ENCODE assay signal across 8 cellular contexts in the genomic region with DNA sequence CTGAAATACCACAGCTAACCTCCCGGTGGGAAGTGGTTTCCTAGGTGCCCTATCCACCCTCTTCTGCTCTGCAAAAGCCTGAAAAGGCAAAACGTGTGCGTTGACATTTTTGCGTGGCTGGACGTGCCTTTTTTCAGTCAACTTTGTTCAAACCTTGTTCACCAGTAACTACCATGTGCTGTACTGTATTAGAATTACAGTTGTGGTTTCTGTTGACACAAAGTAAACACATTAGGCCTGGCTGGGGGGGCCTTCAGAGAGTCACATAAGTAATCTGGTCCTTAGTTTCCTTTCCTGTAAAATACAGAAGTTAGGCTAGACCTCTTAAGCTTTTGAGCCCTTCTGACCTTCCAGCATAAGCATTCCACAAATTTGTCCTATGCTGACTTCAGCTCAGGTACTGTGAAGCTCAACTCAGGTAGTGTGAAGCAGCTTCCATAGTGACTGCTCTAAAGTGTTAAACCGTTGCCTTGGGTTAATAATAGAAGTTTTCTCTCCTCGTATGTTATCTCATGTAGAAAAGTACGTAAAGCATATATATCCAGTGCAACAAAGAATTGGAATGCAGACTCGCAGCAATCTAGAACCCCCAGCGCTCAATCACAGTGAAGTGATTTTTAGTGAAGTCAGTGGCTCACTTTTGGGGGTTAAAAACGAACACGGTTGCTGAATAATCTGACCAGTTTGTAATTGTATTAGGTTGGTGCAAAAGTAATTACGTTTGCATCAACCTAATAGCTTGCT. TPM values are rescaled to one million over a fixed set of nuclear protein-coding genes. Genes with fewer than 3 reads are reported as not detected.
DNase-seq lines count a peak whose midpoint lies in the region; ATAC-seq lines count a peak whose summit lies in the region.

No MANE protein-coding gene starts in this region.

- H3K36me3 Mint-ChIP-seq in activated naive CD4-positive, alpha-beta T cell treated with anti-CD3 and anti-CD28 coated beads, Interleukin-2, amount 10 ng/mL, durations not matched to agents 7 days and 5 days: peaks cover 64% of the 10 kb centered on the region
- H3K36me3 Mint-ChIP-seq in activated CD8-positive, alpha-beta T cell treated with anti-CD3 and anti-CD28 coated beads, Interleukin-2, amount 10 ng/mL, durations not matched to agents 7 days and 5 days (ENCODE audit: low read depth): peaks cover 76% of the 10 kb centered on the region
- H3K36me3 Mint-ChIP-seq in immature natural killer cell: peaks cover 4 to 34% (median 19%) of the 10 kb centered on the region in 3 donors

- H3K4me1 Mint-ChIP-seq in activated naive CD4-positive, alpha-beta T cell treated with anti-CD3 and anti-CD28 coated beads, Interleukin-2, amount 10 ng/mL, durations not matched to agents 7 days and 5 days: peaks cover 62% of the 10 kb centered on the region
- peaks cover 63% of the 10 kb centered on the region for H3K4me1 Mint-ChIP-seq in activated CD8-positive, alpha-beta T cell treated with anti-CD3 and anti-CD28 coated beads, Interleukin-2, amount 10 ng/mL, durations not matched to agents 7 days and 5 days (ENCODE audit: low read depth)
- H3K4me1 Mint-ChIP-seq in immature natural killer cell: peaks cover 78 to 81% of the 10 kb centered on the region in 2 donors

- H3K4me3 Mint-ChIP-seq in activated naive CD4-positive, alpha-beta T cell treated with anti-CD3 and anti-CD28 coated beads, Interleukin-2, amount 10 ng/mL, durations not matched to agents 7 days and 5 days: peak overlapping the region; percentile 84
- H3K4me3 Mint-ChIP-seq in activated CD8-positive, alpha-beta T cell treated with anti-CD3 and anti-CD28 coated beads, Interleukin-2, amount 10 ng/mL, durations not matched to agents 7 days and 5 days: peak overlapping the region; percentile 87
- peak overlapping the region; percentile 94 to 99 (median 94) for H3K4me3 Mint-ChIP-seq in immature natural killer cell

- POLR2A ChIA-PET in activated CD8-positive, alpha-beta T cell treated with anti-CD3 and anti-CD28 coated beads, Interleukin-2, amount 10 ng/mL, durations not matched to agents 7 days and 5 days (lab: Charles Lee): interaction anchor here (1.1 to 1.3 kb wide), 3 partner anchors 10 to 37 kb away, joined by 3 to 7 read pairs (median 3); partner anchors contain the start of gene GAS2L1

- CTCF ChIA-PET in activated naive CD4-positive, alpha-beta T cell treated with anti-CD3 and anti-CD28 coated beads, Interleukin-2, amount 10 ng/mL, durations not matched to agents 7 days and 5 days (lab: Charles Lee): interaction anchor here (2.0 kb wide), 1 partner anchor 24 kb away, joined by 7 read pairs; no protein-coding TSS in a partner anchor
- CTCF ChIA-PET in activated CD8-positive, alpha-beta T cell treated with anti-CD3 and anti-CD28 coated beads, Interleukin-2, amount 10 ng/mL, durations not matched to agents 7 days and 5 days (lab: Charles Lee): interaction anchor here (0.7 to 1.0 kb wide), 2 partner anchors 24 to 37 kb away, joined by 3 read pairs; partner anchors contain the start of gene GAS2L1

- H3K9me3 Mint-ChIP-seq in activated naive CD4-positive, alpha-beta T cell treated with anti-CD3 and anti-CD28 coated beads, Interleukin-2, amount 10 ng/mL, durations not matched to agents 7 days and 5 days: no peaks in the 10 kb centered on the region
- no peaks in the 10 kb centered on the region for H3K9me3 Mint-ChIP-seq in activated CD8-positive, alpha-beta T cell treated with anti-CD3 and anti-CD28 coated beads, Interleukin-2, amount 10 ng/mL, durations not matched to agents 7 days and 5 days (ENCODE audit: insufficient read depth)
- H3K9me3 Mint-ChIP-seq in immature natural killer cell: no peaks in the 10 kb centered on the region

- H3K27me3 Mint-ChIP-seq in activated naive CD4-positive, alpha-beta T cell treated with anti-CD3 and anti-CD28 coated beads, Interleukin-2, amount 10 ng/mL, durations not matched to agents 7 days and 5 days: peaks cover 5% of the 10 kb centered on the region
- H3K27me3 Mint-ChIP-seq in activated CD8-positive, alpha-beta T cell treated with anti-CD3 and anti-CD28 coated beads, Interleukin-2, amount 10 ng/mL, durations not matched to agents 7 days and 5 days (ENCODE audit: low read depth): no peaks in the 10 kb centered on the region
- peaks cover 9% of the 10 kb centered on the region in 3 donors for H3K27me3 Mint-ChIP-seq in immature natural killer cell (ENCODE audit: low read depth in 3 of 3)

- H3K27ac Mint-ChIP-seq in activated naive CD4-positive, alpha-beta T cell treated with anti-CD3 and anti-CD28 coated beads, Interleukin-2, amount 10 ng/mL, durations not matched to agents 7 days and 5 days: peak overlapping the region; percentile 96
- peak overlapping the region; percentile 100 for H3K27ac Mint-ChIP-seq in activated CD8-positive, alpha-beta T cell treated with anti-CD3 and anti-CD28 coated beads, Interleukin-2, amount 10 ng/mL, durations not matched to agents 7 days and 5 days
- H3K27ac Mint-ChIP-seq in immature natural killer cell: peak overlapping the region; percentile 92 to 99 (median 95)

- peak; percentile 35 for DNase-seq in activated naive CD4-positive, alpha-beta T cell treated with anti-CD3 and anti-CD28 coated beads, Interleukin-2, amount 10 ng/mL, durations not matched to agents 7 days and 5 days
- DNase-seq in activated naive CD4-positive, alpha-beta T cell treated with Interleukin-2 at 50 U/mL for 16 hours: no peak
- DNase-seq in activated CD8-positive, alpha-beta T cell treated with anti-CD3 and anti-CD28 coated beads, Interleukin-2, amount 10 ng/mL, durations not matched to agents 7 days and 5 days: peak; percentile 44
- DNase-seq in immature natural killer cell: peak in 1 of 3 donors; percentile 13
- peak; percentile 17 for DNase-seq in stimulated activated naive CD8-positive, alpha-beta T cell treated with anti-CD3 and anti-CD28 coated beads, Interleukin-15, Interleukin-2, amounts not matched to agents 100 U/mL and 50 U/mL, for 24 hours
- no peak for DNase-seq in putamen (ENCODE audit: low spot score)
- DNase-seq in SK-N-DZ (ENCODE audit: low spot score): no peak
- DNase-seq in NK-92 (lab: John Stamatoyannopoulos, UW; ENCODE audit: unreplicated experiment): no peak

- no peak for ATAC-seq in activated CD8-positive, alpha-beta T cell treated with anti-CD3 and anti-CD28 coated beads, Interleukin-2, amount 10 ng/mL, durations not matched to agents 7 days and 5 days
- ATAC-seq in stimulated activated naive CD8-positive, alpha-beta T cell treated with anti-CD3 and anti-CD28 coated beads, Interleukin-15, Interleukin-2, amounts not matched to agents 100 U/mL and 50 U/mL, for 24 hours: no peak

RNA-seq across cellular contexts. Expression of gene EWSR1, which starts 1.8 kb away (rescaled TPM):
- total RNA-seq in activated CD8-positive, alpha-beta T cell treated with anti-CD3 and anti-CD28 coated beads, Interleukin-2, amount 10 ng/mL, durations not matched to agents 7 days and 5 days: 100 to 1,000 TPM; 323 to 326 TPM
- polyA plus RNA-seq in immature natural killer cell: 100 to 1,000 TPM; 135 to 218 (median 214) TPM
- polyA plus RNA-seq in SK-N-DZ (2014; cell fraction: cytosol; rRNA removed): 186 and 209 TPM in 2 replicates
- polyA plus RNA-seq in SK-N-DZ (2014; cell fraction: nucleus; rRNA removed): 411 and 553 TPM in 2 replicates

RNA-seq across cellular contexts. Expression of gene RHBDD3, which starts 2.1 kb away (rescaled TPM):
- total RNA-seq in activated CD8-positive, alpha-beta T cell treated with anti-CD3 and anti-CD28 coated beads, Interleukin-2, amount 10 ng/mL, durations not matched to agents 7 days and 5 days: 10 to 100 TPM; 30.0 to 34.7 TPM
- polyA plus RNA-seq in immature natural killer cell: 10 to 100 TPM in 1 of 3 donors, 1 to 10 TPM in 2; 4.5 to 11.7 (median 5.4) TPM
- 92.4 and 120 TPM in 2 replicates for polyA plus RNA-seq in SK-N-DZ (2014; cell fraction: cytosol; rRNA removed)
- polyA plus RNA-seq in SK-N-DZ (2014; cell fraction: nucleus; rRNA removed): 74.4 and 98.6 TPM in 2 replicates

RNA-seq across cellular contexts. Expression of gene GAS2L1, which starts 36.5 kb away (rescaled TPM):
- total RNA-seq in activated CD8-positive, alpha-beta T cell treated with anti-CD3 and anti-CD28 coated beads, Interleukin-2, amount 10 ng/mL, durations not matched to agents 7 days and 5 days: 10 to 100 TPM; 10.9 to 11.4 TPM
- polyA plus RNA-seq in immature natural killer cell: 1 to 10 TPM in 1 of 3 donors, under 1 TPM in 1, not detected in 1; 0.26 to 1.2 TPM
- polyA plus RNA-seq in SK-N-DZ (2014; cell fraction: cytosol; rRNA removed): 4.5 and 4.6 TPM in 2 replicates
- polyA plus RNA-seq in SK-N-DZ (2014; cell fraction: nucleus; rRNA removed): 7.8 and 10.7 TPM in 2 replicates

RNA-seq across cellular contexts. Expression of gene RASL10A, which starts 45.6 kb away (rescaled TPM):
- 1 to 10 TPM; 1.4 to 1.6 TPM for total RNA-seq in activated CD8-positive, alpha-beta T cell treated with anti-CD3 and anti-CD28 coated beads, Interleukin-2, amount 10 ng/mL, durations not matched to agents 7 days and 5 days
- polyA plus RNA-seq in immature natural killer cell: not detected
- 1.0 TPM in 1 of 2 replicates, not detected in the other for polyA plus RNA-seq in SK-N-DZ (2014; cell fraction: cytosol; rRNA removed)
- polyA plus RNA-seq in SK-N-DZ (2014; cell fraction: nucleus; rRNA removed): 1.4 and 6.4 TPM in 2 replicates

Comparison
In these comparisons a context has a peak if more than half of its experiments do, and no peak if none do; other contexts are left out.
1. DNase-seq: peak in activated naive CD4-positive, alpha-beta T cell treated with anti-CD3 and anti-CD28 coated beads, Interleukin-2, amount 10 ng/mL, durations not matched to agents 7 days and 5 days (single experiment), activated CD8-positive, alpha-beta T cell treated with anti-CD3 and anti-CD28 coated beads, Interleukin-2, amount 10 ng/mL, durations not matched to agents 7 days and 5 days (single experiment) and stimulated activated naive CD8-positive, alpha-beta T cell treated with anti-CD3 and anti-CD28 coated beads, Interleukin-15, Interleukin-2, amounts not matched to agents 100 U/mL and 50 U/mL, for 24 hours (single experiment); none in activated naive CD4-positive, alpha-beta T cell treated with Interleukin-2 at 50 U/mL for 16 hours (single experiment), putamen (single experiment), SK-N-DZ (single experiment) and NK-92 (single experiment).
2. Peak in every context shown above with its lines, with median percentiles within 50 percentile points of each other: H3K27ac Mint-ChIP-seq and H3K4me3 Mint-ChIP-seq.